In genomic region chr16:48365030-48365600, GRCh38 we compare ENCODE assay signal across 8 cellular contexts. TPM values are rescaled to one million over a fixed set of nuclear protein-coding genes. Genes with fewer than 3 reads are reported as not detected.
DNase-seq lines count a peak whose midpoint lies in the region.

No MANE protein-coding gene starts in this region.

- H3K9ac ChIP-seq in stomach smooth muscle (ENCODE audit: low read length in 2 of 2) = peak overlapping the region; percentile 41 to 62

- peak overlapping the region; percentile 75 for H3K27ac ChIP-seq in stomach smooth muscle (ENCODE audit: low read length)

- no peaks in the 10 kb centered on the region for H3K9me3 ChIP-seq in stomach smooth muscle (ENCODE audit: control insufficient read depth in 2 of 2, low read length in 2 of 2)

- H3K36me3 Mint-ChIP-seq in activated naive CD8-positive, alpha-beta T cell treated with anti-CD3 and anti-CD28 coated beads for 36 hours = peaks cover 1% of the 10 kb centered on the region
- no peaks in the 10 kb centered on the region for H3K36me3 Mint-ChIP-seq in immature natural killer cell

- DNase-seq in DMS79 treated with DMSO at 0.1 percent for 48 hours (lab: John Stamatoyannopoulos, UW) = peak; percentile 39
- no peak for DNase-seq in DMS79 (lab: John Stamatoyannopoulos, UW)
- no peak for DNase-seq in activated naive CD8-positive, alpha-beta T cell treated with anti-CD3 and anti-CD28 coated beads for 36 hours
- DNase-seq in immature natural killer cell = no peak
- DNase-seq in anterior cingulate cortex (lab: John Stamatoyannopoulos, UW) = no peak
- DNase-seq in ecto neural progenitor cell (ENCODE audit: low spot score) = no peak
- no peak for DNase-seq in NK-92 treated with Interleukin-12 subunit alpha and Interleukin-12 subunit beta, amount 100 ng/mL, for 24 hours (lab: John Stamatoyannopoulos, UW)

- peak overlapping the region; percentile 72 to 79 for H3K4me3 ChIP-seq in stomach smooth muscle (ENCODE audit: low read length in 2 of 2)

- H3K9me3 Mint-ChIP-seq in activated naive CD8-positive, alpha-beta T cell treated with anti-CD3 and anti-CD28 coated beads for 36 hours = no peaks in the 10 kb centered on the region
- no peaks in the 10 kb centered on the region for H3K9me3 Mint-ChIP-seq in immature natural killer cell

- H3K27me3 Mint-ChIP-seq in activated naive CD8-positive, alpha-beta T cell treated with anti-CD3 and anti-CD28 coated beads for 36 hours = no peaks in the 10 kb centered on the region
- peaks cover 0 to 2% (median 0%) of the 10 kb centered on the region in 3 donors for H3K27me3 Mint-ChIP-seq in immature natural killer cell (ENCODE audit: low read depth in 3 of 3)

- H3K4me1 Mint-ChIP-seq in activated naive CD8-positive, alpha-beta T cell treated with anti-CD3 and anti-CD28 coated beads for 36 hours = peaks cover 53% of the 10 kb centered on the region
- H3K4me1 Mint-ChIP-seq in immature natural killer cell = peaks cover 23 to 48% of the 10 kb centered on the region in 2 donors

- H3K36me3 ChIP-seq in stomach smooth muscle (ENCODE audit: control insufficient read depth in 2 of 2, insufficient read depth in 2 of 2, low read length in 2 of 2) = peaks cover 0 to 10% of the 10 kb centered on the region in 2 donors

- H3K27me3 ChIP-seq in stomach smooth muscle (ENCODE audit: control insufficient read depth in 1 of 2, insufficient read depth in 2 of 2, low read length in 2 of 2) = no peaks in the 10 kb centered on the region

- H3K4me3 Mint-ChIP-seq in activated naive CD8-positive, alpha-beta T cell treated with anti-CD3 and anti-CD28 coated beads for 36 hours = peak overlapping the region; percentile 74
- peak overlapping the region; percentile 74 to 93 (median 80) for H3K4me3 Mint-ChIP-seq in immature natural killer cell

- peaks cover 23% of the 10 kb centered on the region for H3K4me1 ChIP-seq in stomach smooth muscle (ENCODE audit: control insufficient read depth, insufficient read depth, low read length)

- peak overlapping the region; percentile 85 for H3K27ac Mint-ChIP-seq in activated naive CD8-positive, alpha-beta T cell treated with anti-CD3 and anti-CD28 coated beads for 36 hours
- peak overlapping the region in 1 of 6 donors; percentile 84 for H3K27ac Mint-ChIP-seq in immature natural killer cell

RNA-seq across cellular contexts. Expression of gene SIAH1, which starts 20.1 kb away (rescaled TPM):
- total RNA-seq in activated naive CD8-positive, alpha-beta T cell treated with anti-CD3 and anti-CD28 coated beads for 36 hours = 10 to 100 TPM; 16.2 to 18.3 TPM
- polyA plus RNA-seq in immature natural killer cell = 10 to 100 TPM in 1 of 3 donors, 1 to 10 TPM in 2; 7.0 to 11.0 (median 8.6) TPM
